Comparison of ENCODE assay signal across 9 cellular contexts in the genomic region with DNA sequence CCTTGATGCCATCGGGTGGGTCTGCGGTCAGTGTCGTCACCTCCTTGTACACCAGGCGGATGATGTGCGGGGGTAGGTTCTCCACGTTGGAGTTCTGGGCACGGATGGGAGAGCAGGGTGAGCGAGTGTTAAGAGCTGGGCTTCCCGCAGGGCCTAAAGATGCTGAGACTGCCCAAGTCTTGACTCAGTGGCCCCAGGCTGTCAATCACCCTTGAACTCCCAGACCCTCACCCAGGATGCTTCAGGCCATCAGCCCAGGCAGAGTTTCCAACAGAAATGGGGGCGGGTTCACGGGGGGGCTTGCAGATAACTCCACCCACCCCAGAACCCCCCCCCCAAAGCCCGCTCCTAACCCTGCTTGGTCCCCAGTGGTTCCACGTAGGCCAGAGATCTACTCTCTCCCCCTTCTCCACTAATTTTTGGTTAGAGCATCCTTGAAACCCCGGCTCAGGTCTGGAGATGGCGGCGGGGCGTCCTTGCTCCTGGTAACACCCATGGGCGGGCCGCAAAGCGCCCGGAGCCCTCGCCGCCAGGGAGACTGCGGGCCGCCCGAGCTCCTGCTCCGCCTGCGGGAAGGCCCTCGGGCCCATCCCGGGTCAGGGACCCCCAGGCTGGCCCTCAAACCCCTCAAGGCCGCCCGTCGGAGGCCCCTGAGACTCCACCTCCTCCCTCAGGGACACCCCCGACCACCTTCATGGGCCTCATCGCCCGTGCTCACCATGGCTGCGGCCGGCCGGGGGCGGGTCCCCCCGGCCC. TPM values are rescaled to one million over a fixed set of nuclear protein-coding genes. Genes with fewer than 3 reads are reported as not detected.
DNase-seq lines count a peak whose midpoint lies in the region; ATAC-seq, FAIRE-seq and TF ChIP-seq lines count a peak whose summit lies in the region.
"Had no signal": no experiment of that assay in that cellular context is flagged by ENCODE, and none has a peak within 500 bp of the region (broad histone marks: within the 10 kb centered on the region; RNA-seq: fewer than 3 reads in every experiment).

No MANE protein-coding gene starts in this region.

- 0 out of 3 replicates have a peak, but pooled peaks cover 6% of the 10 kb centered on the region for H3K9me3 ChIP-seq in A549

- CTCF ChIA-PET in A549 (lab: Yijun Ruan, JAX) = interaction anchor here (1.1 to 8.1 kb wide), 4 partner anchors 11 to 266 kb away, joined by 3 to 61 read pairs (median 8); no protein-coding TSS in a partner anchor

- TF ChIP-seq POLR2A in A549 (IDR thresholded peaks at IDR 0.05; ENCODE audit: low read length) = no peak

- H3K4me1 ChIP-seq in A549 = peaks cover 45% of the 10 kb centered on the region

- H3K4me3 ChIP-seq in A549 = peak overlapping the region; percentile 98
- H3K4me3 ChIP-seq in fibroblast of the aortic adventitia (ENCODE audit: low read depth, low read length) = peak overlapping the region; percentile 88

- no peak for TF ChIP-seq RAD21 in A549 (conservative IDR thresholded peaks at IDR 0.05 in 1 of 2, IDR thresholded peaks at IDR 0.05 in 1 of 2)

- ATAC-seq in A549 (peak; percentile 11 to 38; a peak in 5 of 6 replicates), GM18511 (IDR thresholded peaks at IDR 0.05; ENCODE audit: unreplicated experiment) (peak; percentile 4), HG03520 (IDR thresholded peaks at IDR 0.05; ENCODE audit: unreplicated experiment) (peak; percentile 2)

- H3K27ac Mint-ChIP-seq in activated T-helper 1 cell treated with anti-CD3 and anti-CD28 coated beads, Interleukin-12 subunit alpha, Interleukin-12 subunit beta, Interleukin-2, Interleukin-4 antibody, amounts not matched to agents 30 ng/mL and 10 ng/mL and 1 ng/mL, durations not matched to agents 14 hours and 24 hours and 36 hours = peak overlapping the region; percentile 72
- peak overlapping the region; percentile 56 for H3K27ac Mint-ChIP-seq in osteocyte (ENCODE audit: unreplicated experiment)

- H3K9me3 Mint-ChIP-seq in activated T-helper 1 cell treated with anti-CD3 and anti-CD28 coated beads, Interleukin-12 subunit alpha, Interleukin-12 subunit beta, Interleukin-2, Interleukin-4 antibody, amounts not matched to agents 30 ng/mL and 10 ng/mL and 1 ng/mL, durations not matched to agents 14 hours and 24 hours and 36 hours = peaks cover 13% of the 10 kb centered on the region
- H3K9me3 Mint-ChIP-seq in osteocyte (ENCODE audit: unreplicated experiment) = no peaks in the 10 kb centered on the region

- H3K4me3 Mint-ChIP-seq in activated T-helper 1 cell treated with anti-CD3 and anti-CD28 coated beads, Interleukin-12 subunit alpha, Interleukin-12 subunit beta, Interleukin-2, Interleukin-4 antibody, amounts not matched to agents 30 ng/mL and 10 ng/mL and 1 ng/mL, durations not matched to agents 14 hours and 24 hours and 36 hours = peak overlapping the region; percentile 93
- H3K4me3 Mint-ChIP-seq in osteocyte (ENCODE audit: unreplicated experiment) = peak overlapping the region; percentile 86

- no peak for DNase-seq in A549 (ENCODE audit: low read depth in 1 of 2, low spot score in 1 of 2)
- DNase-seq in activated T-helper 1 cell treated with anti-CD3 and anti-CD28 coated beads, Interleukin-12 subunit alpha, Interleukin-12 subunit beta, Interleukin-2, Interleukin-4 antibody, amounts not matched to agents 30 ng/mL and 10 ng/mL and 1 ng/mL, durations not matched to agents 14 hours and 24 hours and 36 hours (ENCODE audit: low spot score) = no peak
- DNase-seq in fibroblast of the aortic adventitia (ENCODE audit: low read depth) = peak; percentile 33
- DNase-seq in osteocyte (ENCODE audit: extremely low spot score, unreplicated experiment) = no peak
- DNase-seq in NCI-H1092 treated with DMSO at 0.1 percent for 48 hours (lab: John Stamatoyannopoulos, UW) = no peak
- no peak for DNase-seq in SKM-1 treated with dmso at 0.1 percent for 144 hours (lab: John Stamatoyannopoulos, UW; ENCODE audit: unreplicated experiment)

- peaks cover 2% of the 10 kb centered on the region for H3K27me3 Mint-ChIP-seq in activated T-helper 1 cell treated with anti-CD3 and anti-CD28 coated beads, Interleukin-12 subunit alpha, Interleukin-12 subunit beta, Interleukin-2, Interleukin-4 antibody, amounts not matched to agents 30 ng/mL and 10 ng/mL and 1 ng/mL, durations not matched to agents 14 hours and 24 hours and 36 hours (ENCODE audit: insufficient read depth)
- H3K27me3 Mint-ChIP-seq in osteocyte (ENCODE audit: unreplicated experiment) = peaks cover 4% of the 10 kb centered on the region

- peaks cover 42% of the 10 kb centered on the region for H3K36me3 Mint-ChIP-seq in activated T-helper 1 cell treated with anti-CD3 and anti-CD28 coated beads, Interleukin-12 subunit alpha, Interleukin-12 subunit beta, Interleukin-2, Interleukin-4 antibody, amounts not matched to agents 30 ng/mL and 10 ng/mL and 1 ng/mL, durations not matched to agents 14 hours and 24 hours and 36 hours (ENCODE audit: low read depth)
- H3K36me3 Mint-ChIP-seq in osteocyte (ENCODE audit: unreplicated experiment) = peaks cover 21% of the 10 kb centered on the region

- TF ChIP-seq EP300 in A549 (IDR thresholded peaks at IDR 0.05) = no peak

- H3K27ac ChIP-seq in A549 = peak overlapping the region; percentile 95 to 97

- WGBS in A549 (ENCODE audit: missing lambda C conversion rate) = 2% methylated on average over 23 of the region's 41 CpGs

- POLR2A ChIA-PET in A549 (lab: Yijun Ruan, JAX) = interaction anchor here (0.5 to 3.3 kb wide), 47 partner anchors 9 to 1103 kb away, joined by 3 to 55 read pairs (median 5); partner anchors contain the start of genes DNAAF3, FIZ1, HSPBP1 and ISOC2

- peaks cover 26% of the 10 kb centered on the region for H3K4me1 Mint-ChIP-seq in activated T-helper 1 cell treated with anti-CD3 and anti-CD28 coated beads, Interleukin-12 subunit alpha, Interleukin-12 subunit beta, Interleukin-2, Interleukin-4 antibody, amounts not matched to agents 30 ng/mL and 10 ng/mL and 1 ng/mL, durations not matched to agents 14 hours and 24 hours and 36 hours (ENCODE audit: low read depth)
- peaks cover 23% of the 10 kb centered on the region for H3K4me1 Mint-ChIP-seq in osteocyte (ENCODE audit: unreplicated experiment)

- no peak for TF ChIP-seq CTCF in A549 (IDR thresholded peaks at IDR 0.05)
- no peak for TF ChIP-seq CTCF in fibroblast of the aortic adventitia (IDR thresholded peaks at IDR 0.05; ENCODE audit: insufficient read depth, low read length)
- no peak for TF ChIP-seq CTCF in osteocyte (IDR thresholded peaks at IDR 0.05)

- peak overlapping the region; percentile 81 for H3K4me2 ChIP-seq in A549

- FAIRE-seq in A549 (lab: Jason Lieb, UNC) = no peak

- intact Hi-C loops in activated T-helper 1 cell treated with anti-CD3 and anti-CD28 coated beads, Interleukin-12 subunit alpha, Interleukin-12 subunit beta, Interleukin-2, Interleukin-4 antibody, amounts not matched to agents 30 ng/mL and 10 ng/mL and 1 ng/mL, durations not matched to agents 14 hours and 24 hours and 36 hours (cut with micrococcal nuclease) = loop anchor here (1.0 to 5.0 kb wide), 3 partner anchors 9 to 325 kb away; partner anchors contain the start of genes ZNF580 and ZNF581

RNA-seq across cellular contexts. Expression of gene UBE2S, which starts 0.5 kb away (rescaled TPM):
- polyA plus RNA-seq in A549 (2011; rRNA removed) (139 and 153 TPM in 2 replicates), A549 (2017; fragmentation: RNase III; extraction: RNeasy Plus Mini Kit Qiagen cat#74134 plus additional on column Dnase treatment) (267 to 300 TPM (median 295 TPM) in 3 replicates)
- polyA plus RNA-seq in A549 (2012; cell fraction: cytosol; rRNA removed) = 416 and 480 TPM in 2 replicates
- polyA plus RNA-seq in A549 (2012; cell fraction: nucleus; rRNA removed) = 268 and 301 TPM in 2 replicates
- polyA minus RNA-seq in A549 (2011; rRNA and poly(A)+ RNA removed) = 169 and 175 TPM in 2 replicates
- 224 and 225 TPM in 2 replicates for total RNA-seq in activated T-helper 1 cell treated with anti-CD3 and anti-CD28 coated beads, Interleukin-12 subunit alpha, Interleukin-12 subunit beta, Interleukin-2, Interleukin-4 antibody, amounts not matched to agents 30 ng/mL and 10 ng/mL and 1 ng/mL, durations not matched to agents 14 hours and 24 hours and 36 hours
- total RNA-seq in fibroblast of the aortic adventitia (ENCODE audit: low replicate concordance) (22.6 and 65.4 TPM in 2 replicates), osteocyte (70.7 and 71.1 TPM in 2 replicates)

RNA-seq across cellular contexts. Expression of gene RPL28, which starts 21.3 kb away (rescaled TPM):
- 329 and 351 TPM in 2 replicates for polyA plus RNA-seq in A549 (2011; rRNA removed)
- 2,042 and 2,083 TPM in 2 replicates for polyA plus RNA-seq in A549 (2012; cell fraction: cytosol; rRNA removed)
- polyA plus RNA-seq in A549 (2012; cell fraction: nucleus; rRNA removed) = 1,887 and 2,526 TPM in 2 replicates
- 2,012 to 2,083 TPM (median 2,037 TPM) in 3 replicates for polyA plus RNA-seq in A549 (2017; fragmentation: RNase III; extraction: RNeasy Plus Mini Kit Qiagen cat#74134 plus additional on column Dnase treatment)
- 816 and 1,830 TPM in 2 replicates for polyA minus RNA-seq in A549 (2011; rRNA and poly(A)+ RNA removed)
- 1,835 and 1,847 TPM in 2 replicates for total RNA-seq in activated T-helper 1 cell treated with anti-CD3 and anti-CD28 coated beads, Interleukin-12 subunit alpha, Interleukin-12 subunit beta, Interleukin-2, Interleukin-4 antibody, amounts not matched to agents 30 ng/mL and 10 ng/mL and 1 ng/mL, durations not matched to agents 14 hours and 24 hours and 36 hours
- total RNA-seq in fibroblast of the aortic adventitia (ENCODE audit: low replicate concordance) = 88.6 and 829 TPM in 2 replicates
- 1,845 and 2,000 TPM in 2 replicates for total RNA-seq in osteocyte

RNA-seq across cellular contexts. Expression of gene TMEM238, which starts 23.0 kb away (rescaled TPM):
- polyA plus RNA-seq in A549 (2011; rRNA removed) = 0.37 and 0.70 TPM in 2 replicates
- polyA plus RNA-seq in A549 (2012; cell fraction: cytosol; rRNA removed) = 2.0 and 2.9 TPM in 2 replicates
- polyA plus RNA-seq in A549 (2012; cell fraction: nucleus; rRNA removed) = 1.8 and 4.0 TPM in 2 replicates
- polyA plus RNA-seq in A549 (2017; fragmentation: RNase III; extraction: RNeasy Plus Mini Kit Qiagen cat#74134 plus additional on column Dnase treatment) = 2.5 to 3.6 TPM (median 2.7 TPM) in 3 replicates
- polyA minus RNA-seq in A549 (2011; rRNA and poly(A)+ RNA removed) = 0.37 and 0.44 TPM in 2 replicates
- 9.7 and 10.6 TPM in 2 replicates for total RNA-seq in activated T-helper 1 cell treated with anti-CD3 and anti-CD28 coated beads, Interleukin-12 subunit alpha, Interleukin-12 subunit beta, Interleukin-2, Interleukin-4 antibody, amounts not matched to agents 30 ng/mL and 10 ng/mL and 1 ng/mL, durations not matched to agents 14 hours and 24 hours and 36 hours
- total RNA-seq in fibroblast of the aortic adventitia (ENCODE audit: low replicate concordance) = not detected in 2 replicates
- total RNA-seq in osteocyte = 0.70 and 1.1 TPM in 2 replicates

RNA-seq across cellular contexts. Expression of gene TMEM190, which starts 30.4 kb away (rescaled TPM):
- 0.58 and 1.1 TPM in 2 replicates for polyA plus RNA-seq in A549 (2011; rRNA removed)
- 1.6 and 1.9 TPM in 2 replicates for polyA plus RNA-seq in A549 (2012; cell fraction: cytosol; rRNA removed)
- polyA plus RNA-seq in A549 (2012; cell fraction: nucleus; rRNA removed) = 11.6 and 14.4 TPM in 2 replicates
- polyA plus RNA-seq in A549 (2017; fragmentation: RNase III; extraction: RNeasy Plus Mini Kit Qiagen cat#74134 plus additional on column Dnase treatment) = 1.2 to 1.9 TPM (median 1.7 TPM) in 3 replicates
- 0.41 TPM in 1 of 2 replicates, not detected in the other for polyA minus RNA-seq in A549 (2011; rRNA and poly(A)+ RNA removed)
- not detected in 2 replicates for total RNA-seq in activated T-helper 1 cell treated with anti-CD3 and anti-CD28 coated beads, Interleukin-12 subunit alpha, Interleukin-12 subunit beta, Interleukin-2, Interleukin-4 antibody, amounts not matched to agents 30 ng/mL and 10 ng/mL and 1 ng/mL, durations not matched to agents 14 hours and 24 hours and 36 hours
- total RNA-seq in fibroblast of the aortic adventitia (ENCODE audit: low replicate concordance) = not detected in 2 replicates
- total RNA-seq in osteocyte = not detected in 2 replicates
- total RNA-seq: pulmonary artery endothelial cell had no signal

RNA-seq across cellular contexts. Expression of gene SHISA7, which starts 36.1 kb away (rescaled TPM):
- polyA plus RNA-seq in A549 (2011; rRNA removed) (0.03 TPM in 1 of 2 replicates, not detected in the other), A549 (2017; fragmentation: RNase III; extraction: RNeasy Plus Mini Kit Qiagen cat#74134 plus additional on column Dnase treatment) (0.01 TPM in 1 of 3 replicates, not detected in the others)
- polyA plus RNA-seq in A549 (2012; cell fraction: cytosol; rRNA removed) = not detected in 2 replicates
- 0.01 TPM in 1 of 2 replicates, not detected in the other for polyA plus RNA-seq in A549 (2012; cell fraction: nucleus; rRNA removed)
- polyA minus RNA-seq in A549 (2011; rRNA and poly(A)+ RNA removed) = 0.15 TPM in 1 of 2 replicates, not detected in the other
- not detected in 2 replicates for total RNA-seq in activated T-helper 1 cell treated with anti-CD3 and anti-CD28 coated beads, Interleukin-12 subunit alpha, Interleukin-12 subunit beta, Interleukin-2, Interleukin-4 antibody, amounts not matched to agents 30 ng/mL and 10 ng/mL and 1 ng/mL, durations not matched to agents 14 hours and 24 hours and 36 hours
- total RNA-seq in fibroblast of the aortic adventitia (ENCODE audit: low replicate concordance) (not detected in 2 replicates), osteocyte (not detected in 2 replicates)
- total RNA-seq: pulmonary artery endothelial cell had no signal
